19 cellular contexts compared by ENCODE assay signal in genomic region chr15:64934023-64934422, GRCh38.
"Had no signal": no experiment of that assay in that cellular context is flagged by ENCODE, and none has a peak within 500 bp of the region (broad histone marks: within the 10 kb centered on the region; RNA-seq: fewer than 3 reads in every experiment).

No MANE protein-coding gene starts in this region.

- H3K36me3 ChIP-seq: left ventricle myocardium inferior, transverse colon had no signal

- DNase-seq: effector memory CD4-positive, alpha-beta T cell; foreskin keratinocyte; immature natural killer cell; left ventricle myocardium inferior; mesenchymal stem cell; naive B cell; psoas muscle; retina; spleen; stimulated activated CD4-positive, alpha-beta T cell treated with anti-CD3 and anti-CD28 coated beads, Interleukin-2, amount 100 ng/mL, for 24 hours; stimulated activated CD4-positive, alpha-beta T cell treated with anti-CD3 and anti-CD28 coated beads, Interleukin-4, amount 100 ng/mL, for 4 hours; stimulated activated naive B cell treated with anti-CD40 and anti-IgM and Interleukin-4, amounts not matched to agents 10 μg/mL and 1 μg/mL and 100 μg/mL, for 72 hours; stomach; substantia nigra; transverse colon had no signal

- H3K9me3 ChIP-seq: left ventricle myocardium inferior, psoas muscle, spleen, stomach, thoracic aorta, transverse colon had no signal

- H3K4me1 Mint-ChIP-seq: immature natural killer cell, nephron had no signal

- H3K27me3 ChIP-seq: foreskin keratinocyte, spleen, stomach, transverse colon had no signal

- H3K4me1 ChIP-seq: foreskin keratinocyte, psoas muscle, stomach, transverse colon had no signal

- H3K9me3 Mint-ChIP-seq: immature natural killer cell; naive B cell; nephron; stimulated activated naive B cell treated with anti-CD40 and anti-IgM and Interleukin-4, amounts not matched to agents 10 μg/mL and 1 μg/mL and 100 μg/mL, for 72 hours had no signal

- H3K4me3 ChIP-seq: left ventricle myocardium inferior, lung, psoas muscle, spleen, stomach, thoracic aorta, transverse colon had no signal

- H3K27ac ChIP-seq: epithelial cell of prostate, foreskin keratinocyte, left ventricle myocardium inferior, psoas muscle, spleen, stomach, thoracic aorta, transverse colon had no signal

- H3K4me3 Mint-ChIP-seq: immature natural killer cell; naive B cell; nephron; stimulated activated naive B cell treated with anti-CD40 and anti-IgM and Interleukin-4, amounts not matched to agents 10 μg/mL and 1 μg/mL and 100 μg/mL, for 72 hours had no signal

- H3K27ac Mint-ChIP-seq: naive B cell; nephron; stimulated activated naive B cell treated with anti-CD40 and anti-IgM and Interleukin-4, amounts not matched to agents 10 μg/mL and 1 μg/mL and 100 μg/mL, for 72 hours had no signal

- H3K27me3 Mint-ChIP-seq: naive B cell; stimulated activated naive B cell treated with anti-CD40 and anti-IgM and Interleukin-4, amounts not matched to agents 10 μg/mL and 1 μg/mL and 100 μg/mL, for 72 hours had no signal
